ENCODE assay signal across 1 cellular context in the genomic region with DNA sequence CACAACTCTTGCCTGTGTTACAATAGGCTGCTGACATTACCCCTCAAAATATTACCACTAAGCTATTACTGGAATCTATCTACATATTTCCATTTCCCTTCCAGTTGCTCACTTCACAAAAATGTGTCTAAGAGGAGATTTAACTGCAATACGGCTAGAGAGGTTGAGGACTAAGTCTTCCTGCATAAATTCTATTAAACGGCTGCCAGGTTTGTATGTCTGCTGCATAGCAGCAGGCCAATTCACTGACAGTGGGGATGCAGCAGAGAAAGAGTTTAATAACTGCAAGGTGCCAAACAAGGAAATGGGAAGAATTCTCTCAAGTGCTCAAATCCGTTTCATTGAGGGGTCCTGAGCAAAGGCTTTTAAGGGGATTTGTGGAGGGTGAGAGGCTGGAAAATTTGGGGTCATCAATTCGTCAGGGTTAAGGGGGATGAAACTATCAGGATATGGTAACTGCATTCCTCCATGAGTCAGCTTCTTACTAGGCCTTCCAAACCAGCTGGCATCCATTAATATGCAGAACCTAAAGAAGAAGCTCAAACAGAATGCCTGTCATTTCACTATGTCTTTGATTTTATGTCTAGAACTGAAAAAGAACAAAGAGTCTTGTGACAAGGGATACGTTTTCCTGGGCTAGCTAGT.
TF ChIP-seq lines count a peak whose summit lies in the region.

No MANE protein-coding gene starts in this region.

TF ChIP-seq in GM23338, 12 proteins besides CTCF, POLR2A, EP300 and RAD21 (continued from another document):
- TF ChIP-seq JUNB (IDR thresholded peaks at IDR 0.05; ENCODE audit: unreplicated experiment) (no peak), STAT1 (IDR thresholded peaks at IDR 0.05; ENCODE audit: unreplicated experiment) (no peak)
- TF ChIP-seq, protein P1, sequence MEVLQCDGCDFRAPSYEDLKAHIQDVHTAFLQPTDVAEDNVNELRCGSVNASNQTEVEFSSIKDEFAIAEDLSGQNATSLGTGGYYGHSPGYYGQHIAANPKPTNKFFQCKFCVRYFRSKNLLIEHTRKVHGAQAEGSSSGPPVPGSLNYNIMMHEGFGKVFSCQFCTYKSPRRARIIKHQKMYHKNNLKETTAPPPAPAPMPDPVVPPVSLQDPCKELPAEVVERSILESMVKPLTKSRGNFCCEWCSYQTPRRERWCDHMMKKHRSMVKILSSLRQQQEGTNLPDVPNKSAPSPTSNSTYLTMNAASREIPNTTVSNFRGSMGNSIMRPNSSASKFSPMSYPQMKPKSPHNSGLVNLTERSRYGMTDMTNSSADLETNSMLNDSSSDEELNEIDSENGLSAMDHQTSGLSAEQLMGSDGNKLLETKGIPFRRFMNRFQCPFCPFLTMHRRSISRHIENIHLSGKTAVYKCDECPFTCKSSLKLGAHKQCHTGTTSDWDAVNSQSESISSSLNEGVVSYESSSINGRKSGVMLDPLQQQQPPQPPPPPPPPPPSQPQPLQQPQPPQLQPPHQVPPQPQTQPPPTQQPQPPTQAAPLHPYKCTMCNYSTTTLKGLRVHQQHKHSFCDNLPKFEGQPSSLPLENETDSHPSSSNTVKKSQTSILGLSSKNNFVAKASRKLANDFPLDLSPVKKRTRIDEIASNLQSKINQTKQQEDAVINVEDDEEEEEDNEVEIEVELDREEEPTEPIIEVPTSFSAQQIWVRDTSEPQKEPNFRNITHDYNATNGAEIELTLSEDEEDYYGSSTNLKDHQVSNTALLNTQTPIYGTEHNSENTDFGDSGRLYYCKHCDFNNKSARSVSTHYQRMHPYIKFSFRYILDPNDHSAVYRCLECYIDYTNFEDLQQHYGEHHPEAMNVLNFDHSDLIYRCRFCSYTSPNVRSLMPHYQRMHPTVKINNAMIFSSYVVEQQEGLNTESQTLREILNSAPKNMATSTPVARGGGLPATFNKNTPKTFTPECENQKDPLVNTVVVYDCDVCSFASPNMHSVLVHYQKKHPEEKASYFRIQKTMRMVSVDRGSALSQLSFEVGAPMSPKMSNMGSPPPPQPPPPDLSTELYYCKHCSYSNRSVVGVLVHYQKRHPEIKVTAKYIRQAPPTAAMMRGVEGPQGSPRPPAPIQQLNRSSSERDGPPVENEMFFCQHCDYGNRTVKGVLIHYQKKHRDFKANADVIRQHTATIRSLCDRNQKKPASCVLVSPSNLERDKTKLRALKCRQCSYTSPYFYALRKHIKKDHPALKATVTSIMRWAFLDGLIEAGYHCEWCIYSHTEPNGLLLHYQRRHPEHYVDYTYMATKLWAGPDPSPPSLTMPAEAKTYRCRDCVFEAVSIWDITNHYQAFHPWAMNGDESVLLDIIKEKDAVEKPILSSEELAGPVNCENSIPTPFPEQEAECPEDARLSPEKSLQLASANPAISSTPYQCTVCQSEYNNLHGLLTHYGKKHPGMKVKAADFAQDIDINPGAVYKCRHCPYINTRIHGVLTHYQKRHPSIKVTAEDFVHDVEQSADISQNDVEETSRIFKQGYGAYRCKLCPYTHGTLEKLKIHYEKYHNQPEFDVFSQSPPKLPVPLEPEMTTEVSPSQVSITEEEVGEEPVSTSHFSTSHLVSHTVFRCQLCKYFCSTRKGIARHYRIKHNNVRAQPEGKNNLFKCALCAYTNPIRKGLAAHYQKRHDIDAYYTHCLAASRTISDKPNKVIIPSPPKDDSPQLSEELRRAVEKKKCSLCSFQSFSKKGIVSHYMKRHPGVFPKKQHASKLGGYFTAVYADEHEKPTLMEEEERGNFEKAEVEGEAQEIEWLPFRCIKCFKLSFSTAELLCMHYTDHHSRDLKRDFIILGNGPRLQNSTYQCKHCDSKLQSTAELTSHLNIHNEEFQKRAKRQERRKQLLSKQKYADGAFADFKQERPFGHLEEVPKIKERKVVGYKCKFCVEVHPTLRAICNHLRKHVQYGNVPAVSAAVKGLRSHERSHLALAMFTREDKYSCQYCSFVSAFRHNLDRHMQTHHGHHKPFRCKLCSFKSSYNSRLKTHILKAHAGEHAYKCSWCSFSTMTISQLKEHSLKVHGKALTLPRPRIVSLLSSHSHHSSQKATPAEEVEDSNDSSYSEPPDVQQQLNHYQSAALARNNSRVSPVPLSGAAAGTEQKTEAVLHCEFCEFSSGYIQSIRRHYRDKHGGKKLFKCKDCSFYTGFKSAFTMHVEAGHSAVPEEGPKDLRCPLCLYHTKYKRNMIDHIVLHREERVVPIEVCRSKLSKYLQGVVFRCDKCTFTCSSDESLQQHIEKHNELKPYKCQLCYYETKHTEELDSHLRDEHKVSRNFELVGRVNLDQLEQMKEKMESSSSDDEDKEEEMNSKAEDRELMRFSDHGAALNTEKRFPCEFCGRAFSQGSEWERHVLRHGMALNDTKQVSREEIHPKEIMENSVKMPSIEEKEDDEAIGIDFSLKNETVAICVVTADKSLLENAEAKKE (CRISPR knock-in tag; IDR thresholded peaks at IDR 0.05), result no peak
